In the genomic region with DNA sequence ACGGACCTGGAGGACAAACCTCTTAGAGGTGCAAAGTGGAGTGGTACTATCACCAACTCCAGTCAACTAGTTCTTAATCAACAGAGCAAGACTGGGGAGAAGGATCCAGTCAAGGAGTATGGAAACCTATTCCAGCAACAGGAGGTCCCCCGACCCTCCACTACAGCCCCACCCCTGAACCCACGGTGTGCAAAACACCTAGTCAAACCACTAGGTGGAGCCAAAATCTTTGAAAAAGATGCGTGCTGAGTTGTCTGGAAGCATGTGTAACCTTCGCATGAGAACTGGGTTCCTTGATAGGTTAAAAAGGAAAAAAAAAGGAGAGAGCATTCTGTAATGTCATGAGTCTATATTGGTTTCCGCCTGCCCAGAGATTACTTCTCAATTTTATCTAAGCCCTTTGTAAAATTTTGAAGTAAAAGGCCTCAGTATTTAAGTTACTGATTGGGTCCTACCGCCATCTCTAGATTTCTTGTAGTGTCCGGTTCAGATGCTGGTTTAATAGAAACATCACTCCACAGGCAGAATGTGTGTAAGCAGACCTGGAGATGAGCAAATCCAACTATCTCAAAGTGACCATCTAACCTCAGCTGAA, we compare ENCODE assay signal across 8 cellular contexts.
DNase-seq lines count a peak whose midpoint lies in the region; ATAC-seq and TF ChIP-seq lines count a peak whose summit lies in the region.

No MANE protein-coding gene starts in this region.

- intact Hi-C loops in left ventricle myocardium inferior (cut with micrococcal nuclease): no loop called here

- H3K4me3 ChIP-seq in left ventricle myocardium inferior: no peak overlapping the region
- H3K4me3 ChIP-seq in right atrium auricular region: no peak overlapping the region
- no peak overlapping the region for H3K4me3 ChIP-seq in HEK293 (ENCODE audit: low read depth, low read length)

- H3K4me1 ChIP-seq in left ventricle myocardium inferior (no peaks in the 10 kb centered on the region), right atrium auricular region (no peaks in the 10 kb centered on the region), HEK293 (ENCODE audit: control insufficient read depth, insufficient read depth, low read length) (no peaks in the 10 kb centered on the region)

- POLR2A ChIA-PET in HEK293 (lab: Yijun Ruan, JAX): no interaction called here

- ATAC-seq in GM21526 (IDR thresholded peaks at IDR 0.05; ENCODE audit: low FRiP score, unreplicated experiment): no peak

- no peaks in the 10 kb centered on the region for H3K36me3 ChIP-seq in left ventricle myocardium inferior
- H3K36me3 ChIP-seq in right atrium auricular region: no peaks in the 10 kb centered on the region
- H3K36me3 ChIP-seq in HEK293 (ENCODE audit: control insufficient read depth in 2 of 2, insufficient read depth in 1 of 2, low read length in 2 of 2): no peaks in the 10 kb centered on the region

- H3K27ac ChIP-seq in left ventricle myocardium inferior (replicated peaks): no peak overlapping the region
- no peak overlapping the region for H3K27ac ChIP-seq in right atrium auricular region
- no peak overlapping the region for H3K27ac ChIP-seq in HEK293 (ENCODE audit: extremely low read depth, low read depth, low read length)

- no peak overlapping the region for H3K4me3 Mint-ChIP-seq in type B pancreatic cell

- TF ChIP-seq CTCF in left ventricle myocardium inferior (IDR thresholded peaks at IDR 0.05; ENCODE audit: borderline replicate concordance): peak; percentile 43
- peak in 1 of 2 donors; percentile 53 for TF ChIP-seq CTCF in right atrium auricular region (IDR thresholded peaks at IDR 0.05)
- TF ChIP-seq CTCF in HEK293 (tag by site-specific recombination; IDR thresholded peaks at IDR 0.05): no peak
- peak; percentile 78 for TF ChIP-seq CTCF in type B pancreatic cell (conservative IDR thresholded peaks at IDR 0.05)

- H3K27me3 ChIP-seq in left ventricle myocardium inferior (ENCODE audit: low read depth): no peaks in the 10 kb centered on the region
- H3K27me3 ChIP-seq in right atrium auricular region: no peaks in the 10 kb centered on the region

- DNase-seq in left ventricle myocardium inferior (no peak), right atrium auricular region (ENCODE audit: low spot score) (no peak), NCI-H146 (lab: John Stamatoyannopoulos, UW) (peak; percentile 25), iris pigment epithelial cell (ENCODE audit: low read depth) (peak; percentile 49), type B pancreatic cell (ENCODE audit: extremely low spot score, unreplicated experiment) (no peak)
- peak; percentile 55 for DNase-seq in activated CD8-positive, alpha-beta memory T cell treated with anti-CD3 and anti-CD28 coated beads, Interleukin-2, amount 50 U/mL, for 48 hours

- H3K27ac Mint-ChIP-seq in type B pancreatic cell: no peak overlapping the region

- H3K36me3 Mint-ChIP-seq in type B pancreatic cell: no peaks in the 10 kb centered on the region

- no peaks in the 10 kb centered on the region for H3K9me3 Mint-ChIP-seq in type B pancreatic cell

- H3K4me1 Mint-ChIP-seq in type B pancreatic cell (ENCODE audit: unreplicated experiment): peaks cover 4% of the 10 kb centered on the region

- H3K27me3 Mint-ChIP-seq in type B pancreatic cell: peaks cover 5% of the 10 kb centered on the region

- CTCF ChIA-PET in HEK293 (lab: Yijun Ruan, JAX): interaction anchor here (0.7 to 4.6 kb wide), 14 partner anchors 12 to 111 kb away, joined by 3 to 26 read pairs (median 6); partner anchors contain the start of gene HAO2

- H3K9me3 ChIP-seq in left ventricle myocardium inferior (replicated peaks) (no peaks in the 10 kb centered on the region), right atrium auricular region (no peaks in the 10 kb centered on the region), HEK293 (ENCODE audit: control insufficient read depth, insufficient read depth, low read depth, low read length) (no peaks in the 10 kb centered on the region)

TF ChIP-seq in HEK293, 187 proteins besides CTCF, POLR2A, EP300 and RAD21:
- TF ChIP-seq ZSCAN16 (tag by site-specific recombination; IDR thresholded peaks at IDR 0.05) (no peak), ZSCAN30 (tag by site-specific recombination; IDR thresholded peaks at IDR 0.05) (no peak), ZNF837 (tag by site-specific recombination; IDR thresholded peaks at IDR 0.05) (no peak), WT1 (tag by site-specific recombination; IDR thresholded peaks at IDR 0.05) (no peak), ZNF239 (tag by site-specific recombination; IDR thresholded peaks at IDR 0.05) (no peak), ZNF280D (tag by site-specific recombination; IDR thresholded peaks at IDR 0.05) (no peak), SETDB1 (IDR thresholded peaks at IDR 0.05; ENCODE audit: insufficient read length, low read length) (no peak), ZNF624 (tag by site-specific recombination; IDR thresholded peaks at IDR 0.05) (no peak), SCRT1 (tag by site-specific recombination; IDR thresholded peaks at IDR 0.05; ENCODE audit: borderline replicate concordance) (0 out of 2 replicates have a peak, but pooled peaks have one; percentile 25), SP7 (tag by site-specific recombination; IDR thresholded peaks at IDR 0.05) (no peak), ZNF654 (tag by site-specific recombination; IDR thresholded peaks at IDR 0.05; ENCODE audit: low read depth) (peak; percentile 89), REPIN1 (tag by site-specific recombination; IDR thresholded peaks at IDR 0.05; ENCODE audit: low read depth) (no peak), SCRT2 (tag by site-specific recombination; IDR thresholded peaks at IDR 0.05) (peak; percentile 79), ELK4 (IDR thresholded peaks at IDR 0.05; ENCODE audit: borderline replicate concordance, low read depth, low read length) (no peak), ZNF324 (tag by site-specific recombination; IDR thresholded peaks at IDR 0.05) (no peak)

Comparison
In these comparisons a context has a peak if more than half of its experiments do, and no peak if none do; other contexts are left out.
1. DNase-seq: peak in NCI-H146 (single experiment), activated CD8-positive, alpha-beta memory T cell treated with anti-CD3 and anti-CD28 coated beads, Interleukin-2, amount 50 U/mL, for 48 hours (single experiment) and iris pigment epithelial cell (single experiment); none in left ventricle myocardium inferior (single experiment), right atrium auricular region (single experiment) and type B pancreatic cell (single experiment).